ENCODE assay signal across 25 cellular contexts in genomic region chr10:32146166-32146565, GRCh38.
"Had no signal": no experiment of that assay in that cellular context is flagged by ENCODE, and none has a peak within 500 bp of the region (broad histone marks: within the 10 kb centered on the region; RNA-seq: fewer than 3 reads in every experiment).

No MANE protein-coding gene starts in this region.

- H3K27ac ChIP-seq: colonic mucosa, coronary artery, dorsolateral prefrontal cortex, epithelial cell of prostate, esophagus muscularis mucosa, esophagus squamous epithelium, foreskin keratinocyte, gastrocnemius medialis, gastroesophageal sphincter, heart left ventricle, heart right ventricle had no signal

- H3K4me3 Mint-ChIP-seq: dendritic cell treated with granulocyte-macrophage colony-stimulating factor and Interleukin-4, amounts not matched to agents 40 ng/mL and 50 ng/mL, for 4 days; effector memory CD8-positive, alpha-beta T cell; endodermal cell had no signal

- H3K9me3 Mint-ChIP-seq: dendritic cell treated with granulocyte-macrophage colony-stimulating factor and Interleukin-4, amounts not matched to agents 40 ng/mL and 50 ng/mL, for 4 days; effector memory CD8-positive, alpha-beta T cell; endodermal cell had no signal

- H3K27me3 Mint-ChIP-seq: dendritic cell treated with granulocyte-macrophage colony-stimulating factor and Interleukin-4, amounts not matched to agents 40 ng/mL and 50 ng/mL, for 4 days had no signal

- H3K9me3 ChIP-seq: colonic mucosa, esophagus muscularis mucosa, esophagus squamous epithelium, gastrocnemius medialis, gastroesophageal sphincter, heart left ventricle, heart right ventricle had no signal

- DNase-seq: colonic mucosa; cortex of kidney; dermis blood vessel endothelial cell; dorsolateral prefrontal cortex; effector CD4-positive, alpha-beta T cell; effector CD8-positive, alpha-beta T cell; effector memory CD4-positive, alpha-beta T cell; effector memory CD8-positive, alpha-beta T cell; endodermal cell; erythroblast; esophagus squamous epithelium; foreskin fibroblast; foreskin keratinocyte; foreskin melanocyte; gastrocnemius medialis; glutamatergic neuron; head of caudate nucleus; heart left ventricle; heart right ventricle had no signal

- H3K27me3 ChIP-seq: colonic mucosa, dorsolateral prefrontal cortex, esophagus muscularis mucosa, esophagus squamous epithelium, foreskin keratinocyte, gastrocnemius medialis, gastroesophageal sphincter, heart left ventricle, heart right ventricle had no signal

- H3K36me3 ChIP-seq: colonic mucosa, esophagus muscularis mucosa, esophagus squamous epithelium, gastrocnemius medialis, gastroesophageal sphincter, heart left ventricle, heart right ventricle had no signal

- H3K4me3 ChIP-seq: colonic mucosa, coronary artery, dorsolateral prefrontal cortex, esophagus muscularis mucosa, esophagus squamous epithelium, gastrocnemius medialis, gastroesophageal sphincter, heart left ventricle, heart right ventricle had no signal

- ATAC-seq: effector memory CD8-positive, alpha-beta T cell; esophagus mucosa; foreskin keratinocyte; gastrocnemius medialis; gastroesophageal sphincter; heart left ventricle; heart right ventricle had no signal

- H3K27ac Mint-ChIP-seq: dendritic cell treated with granulocyte-macrophage colony-stimulating factor and Interleukin-4, amounts not matched to agents 40 ng/mL and 50 ng/mL, for 4 days; effector memory CD8-positive, alpha-beta T cell; endodermal cell had no signal
